8 cellular contexts compared by ENCODE assay signal in genomic region chr12:124898200-124898950, GRCh38. TPM values are rescaled to one million over a fixed set of nuclear protein-coding genes. Genes with fewer than 3 reads are reported as not detected.
DNase-seq lines count a peak whose midpoint lies in the region; ATAC-seq and TF ChIP-seq lines count a peak whose summit lies in the region.

No MANE protein-coding gene starts in this region.

- peaks cover 12% of the 10 kb centered on the region for H3K4me1 ChIP-seq in hepatocyte (ENCODE audit: insufficient read depth)

- no peak overlapping the region for H3K27ac Mint-ChIP-seq in T-cell
- no peak overlapping the region for H3K27ac Mint-ChIP-seq in activated naive CD8-positive, alpha-beta T cell treated with anti-CD3 and anti-CD28 coated beads, Interleukin-2, amount 50 U/mL, for 24 hours

- CTCF ChIA-PET in T-cell (lab: Charles Lee), result interaction anchor here in 1 of 2 donors (0.8 kb wide), 1 partner anchor 9 kb away, joined by 3 read pairs; no protein-coding TSS in a partner anchor

- peak overlapping the region; percentile 24 for H3K27ac ChIP-seq in KOPT-K1 (ENCODE audit: low read depth, low read length, poor library complexity, severe bottlenecking)
- H3K27ac ChIP-seq in hepatocyte, result no peak overlapping the region

- no peaks in the 10 kb centered on the region for H3K27me3 Mint-ChIP-seq in T-cell
- H3K27me3 Mint-ChIP-seq in activated naive CD8-positive, alpha-beta T cell treated with anti-CD3 and anti-CD28 coated beads, Interleukin-2, amount 50 U/mL, for 24 hours, result no peaks in the 10 kb centered on the region

- 57% methylated on average over 18 of the region's 18 CpGs for WGBS in hepatocyte (ENCODE audit: low lambda C conversion rate, missing lambda C conversion rate)

- H3K4me3 Mint-ChIP-seq in T-cell, result peak overlapping the region in 2 of 3 donors; percentile 17 to 31
- no peak overlapping the region for H3K4me3 Mint-ChIP-seq in activated naive CD8-positive, alpha-beta T cell treated with anti-CD3 and anti-CD28 coated beads, Interleukin-2, amount 50 U/mL, for 24 hours

- peak overlapping the region; percentile 52 for H3K4me2 ChIP-seq in hepatocyte

- H3K9me3 ChIP-seq in KOPT-K1 (ENCODE audit: insufficient read depth, low read length, poor library complexity, severe bottlenecking) (no peaks in the 10 kb centered on the region), hepatocyte (ENCODE audit: low read depth) (no peaks in the 10 kb centered on the region)

- H3K4me3 ChIP-seq in hepatocyte, result no peak overlapping the region

- DNase-seq in SIG-M5 treated with dmso at 0.1 percent for 504 hours (lab: John Stamatoyannopoulos, UW; ENCODE audit: unreplicated experiment) (peak; percentile 73), SIG-M5 (lab: John Stamatoyannopoulos, UW) (no peak), T-cell (peak; percentile 36 to 83 (median 65)), hepatocyte (ENCODE audit: low spot score) (no peak)
- peak; percentile 72 for DNase-seq in activated naive CD8-positive, alpha-beta T cell treated with anti-CD3 and anti-CD28 coated beads, Interleukin-2, amount 50 U/mL, for 24 hours
- peak; percentile 69 to 71 for DNase-seq in stimulated activated CD4-positive, alpha-beta T cell treated with anti-CD3 and anti-CD28 coated beads, Interleukin-2, amount 100 ng/mL, for 24 hours

- TF ChIP-seq CTCF in hepatocyte (IDR thresholded peaks at IDR 0.05; ENCODE audit: poor library complexity), result peak; percentile 25

- no peaks in the 10 kb centered on the region for H3K27me3 ChIP-seq in hepatocyte

- POLR2A ChIA-PET in T-cell (lab: Charles Lee), result no interaction called here

- no peaks in the 10 kb centered on the region for H3K9me3 Mint-ChIP-seq in T-cell
- no peaks in the 10 kb centered on the region for H3K9me3 Mint-ChIP-seq in activated naive CD8-positive, alpha-beta T cell treated with anti-CD3 and anti-CD28 coated beads, Interleukin-2, amount 50 U/mL, for 24 hours

- H3K36me3 ChIP-seq in KOPT-K1 (ENCODE audit: insufficient read depth, low read length) (no peaks in the 10 kb centered on the region), hepatocyte (replicated peaks; ENCODE audit: insufficient read depth, low read depth) (no peaks in the 10 kb centered on the region)

- no peaks in the 10 kb centered on the region for H3K79me2 ChIP-seq in hepatocyte

- H3K4me1 Mint-ChIP-seq in T-cell, result peaks cover 11 to 16% (median 14%) of the 10 kb centered on the region in 3 donors
- H3K4me1 Mint-ChIP-seq in activated naive CD8-positive, alpha-beta T cell treated with anti-CD3 and anti-CD28 coated beads, Interleukin-2, amount 50 U/mL, for 24 hours, result peaks cover 11% of the 10 kb centered on the region

- ATAC-seq in T-cell (replicated peaks in 1 of 4), result peak; percentile 97 to 99 (median 98)
- peak; percentile 93 for ATAC-seq in activated naive CD8-positive, alpha-beta T cell treated with anti-CD3 and anti-CD28 coated beads, Interleukin-2, amount 50 U/mL, for 24 hours
- ATAC-seq in GM19023 (IDR thresholded peaks at IDR 0.05; ENCODE audit: unreplicated experiment), result no peak

- H2AFZ ChIP-seq in hepatocyte, result no peak overlapping the region

- H3K36me3 Mint-ChIP-seq in T-cell, result no peaks in the 10 kb centered on the region
- H3K36me3 Mint-ChIP-seq in activated naive CD8-positive, alpha-beta T cell treated with anti-CD3 and anti-CD28 coated beads, Interleukin-2, amount 50 U/mL, for 24 hours (ENCODE audit: low read depth), result no peaks in the 10 kb centered on the region

- no peaks in the 10 kb centered on the region for H4K20me1 ChIP-seq in hepatocyte (ENCODE audit: insufficient read depth, poor library complexity, severe bottlenecking)

- H3K9me2 ChIP-seq in hepatocyte (replicated peaks; ENCODE audit: insufficient read depth), result no peaks in the 10 kb centered on the region

RNA-seq across cellular contexts. Expression of gene UBC, which starts 16.1 kb away (rescaled TPM):
- total RNA-seq in T-cell (1,000 to 10,000 TPM in 2 of 5 donors, 100 to 1,000 TPM in 3; 786 to 1,410 (median 885) TPM), hepatocyte (1,410 and 1,439 TPM in 2 replicates)
- 1,142 and 1,267 TPM in 2 replicates for polyA plus RNA-seq in hepatocyte

RNA-seq across cellular contexts. Expression of gene SCARB1, which starts 34.7 kb away (rescaled TPM):
- total RNA-seq in T-cell, result 1 to 10 TPM; 3.1 to 5.6 (median 4.5) TPM
- total RNA-seq in hepatocyte, result 50.4 and 51.5 TPM in 2 replicates
- 68.1 and 90.0 TPM in 2 replicates for polyA plus RNA-seq in hepatocyte

Comparison
In these comparisons a context has a peak if more than half of its experiments do, and no peak if none do; other contexts are left out.
1. DNase-seq: peak in SIG-M5 treated with dmso at 0.1 percent for 504 hours (single experiment), T-cell (34 of 34), activated naive CD8-positive, alpha-beta T cell treated with anti-CD3 and anti-CD28 coated beads, Interleukin-2, amount 50 U/mL, for 24 hours (single experiment) and stimulated activated CD4-positive, alpha-beta T cell treated with anti-CD3 and anti-CD28 coated beads, Interleukin-2, amount 100 ng/mL, for 24 hours (2 of 2); none in SIG-M5 (single experiment) and hepatocyte (single experiment).